Comparison of ENCODE assay signal across 2 cellular contexts in genomic region chr10:114577133-114577532, GRCh38.
TF ChIP-seq lines count a peak whose summit lies in the region.

No MANE protein-coding gene starts in this region.

TF ChIP-seq in A549, 52 proteins besides CTCF, POLR2A, EP300 and RAD21 (continued from another document):
- TF ChIP-seq MAFK (IDR thresholded peaks at IDR 0.05; ENCODE audit: partially characterized antibody) (peak; percentile 93), NFE2L2 (conservative IDR thresholded peaks at IDR 0.05; ENCODE audit: low read length) (no peak), ZNF302 (CRISPR knock-in tag; IDR thresholded peaks at IDR 0.05) (no peak), E2F6 (IDR thresholded peaks at IDR 0.05; ENCODE audit: borderline replicate concordance, low read depth) (no peak), ZFP36 (IDR thresholded peaks at IDR 0.05; ENCODE audit: borderline replicate concordance, partially characterized antibody) (no peak), NR3C1 (IDR thresholded peaks at IDR 0.05) (no peak), ATOH8 (CRISPR knock-in tag; IDR thresholded peaks at IDR 0.05; ENCODE audit: low read depth) (no peak), EHMT2 (IDR thresholded peaks at IDR 0.05; ENCODE audit: low read depth) (no peak), HOXB13 (CRISPR knock-in tag; IDR thresholded peaks at IDR 0.05; ENCODE audit: low read depth) (no peak), FOSL2 (IDR thresholded peaks at IDR 0.05) (no peak), FOSL2 (CRISPR knock-in tag; IDR thresholded peaks at IDR 0.05) (0 out of 2 replicates have a peak, but pooled peaks have one; percentile 11), MAX (IDR thresholded peaks at IDR 0.05) (no peak)
- TF ChIP-seq, protein P1, sequence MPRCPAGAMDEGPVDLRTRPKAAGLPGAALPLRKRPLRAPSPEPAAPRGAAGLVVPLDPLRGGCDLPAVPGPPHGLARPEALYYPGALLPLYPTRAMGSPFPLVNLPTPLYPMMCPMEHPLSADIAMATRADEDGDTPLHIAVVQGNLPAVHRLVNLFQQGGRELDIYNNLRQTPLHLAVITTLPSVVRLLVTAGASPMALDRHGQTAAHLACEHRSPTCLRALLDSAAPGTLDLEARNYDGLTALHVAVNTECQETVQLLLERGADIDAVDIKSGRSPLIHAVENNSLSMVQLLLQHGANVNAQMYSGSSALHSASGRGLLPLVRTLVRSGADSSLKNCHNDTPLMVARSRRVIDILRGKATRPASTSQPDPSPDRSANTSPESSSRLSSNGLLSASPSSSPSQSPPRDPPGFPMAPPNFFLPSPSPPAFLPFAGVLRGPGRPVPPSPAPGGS (IDR thresholded peaks at IDR 0.05): no peak

TF ChIP-seq in endothelial cell of umbilical vein, 7 proteins besides CTCF, POLR2A, EP300 and RAD21 (continued from another document):
- no peak for TF ChIP-seq JUN (IDR thresholded peaks at IDR 0.05; ENCODE audit: borderline replicate concordance, insufficient read depth, insufficient read length, low read depth)
- TF ChIP-seq GATA2 (IDR thresholded peaks at IDR 0.05; ENCODE audit: insufficient read depth, insufficient read length, low read depth, low read length): no peak
- no peak for TF ChIP-seq MYC (IDR thresholded peaks at IDR 0.05; ENCODE audit: low read depth, low read length)
- TF ChIP-seq POLR2AphosphoS5 (IDR thresholded peaks at IDR 0.05; ENCODE audit: insufficient read depth, low read depth, low read length): no peak
